ENCODE assay signal across 19 cellular contexts in genomic region chr3:49699281-49699723, GRCh38. TPM values are rescaled to one million over a fixed set of nuclear protein-coding genes. Genes with fewer than 3 reads are reported as not detected.
DNase-seq lines count a peak whose midpoint lies in the region; ATAC-seq, FAIRE-seq and TF ChIP-seq lines count a peak whose summit lies in the region.
"Had no signal": no experiment of that assay in that cellular context is flagged by ENCODE, and none has a peak within 500 bp of the region (broad histone marks: within the 10 kb centered on the region; RNA-seq: fewer than 3 reads in every experiment).

No MANE protein-coding gene starts in this region.

- H3K36me3 Mint-ChIP-seq in activated CD4-positive, alpha-beta memory T cell treated with anti-CD3 and anti-CD28 coated beads for 36 hours = peaks cover 2% of the 10 kb centered on the region
- H3K36me3 Mint-ChIP-seq: IgD-negative memory B cell had no signal

- no peak overlapping the region for H3K4me3 ChIP-seq in heart right ventricle
- H3K4me3 ChIP-seq in right cardiac atrium (ENCODE audit: low read length) = no peak overlapping the region
- no peak overlapping the region for H3K4me3 ChIP-seq in GM23248
- no peak overlapping the region for H3K4me3 ChIP-seq in kidney (ENCODE audit: low read length in 2 of 2)
- H3K4me3 ChIP-seq in skeletal muscle tissue (ENCODE audit: low read length in 3 of 3) = no peak overlapping the region
- H3K4me3 ChIP-seq in ascending aorta = no peak overlapping the region

- H3K9me3 Mint-ChIP-seq in activated CD4-positive, alpha-beta memory T cell treated with anti-CD3 and anti-CD28 coated beads for 36 hours = no peaks in the 10 kb centered on the region
- H3K9me3 Mint-ChIP-seq: CD4-positive, alpha-beta memory T cell; IgD-negative memory B cell had no signal

- H3K27me3 Mint-ChIP-seq in activated CD4-positive, alpha-beta memory T cell treated with anti-CD3 and anti-CD28 coated beads for 36 hours = no peaks in the 10 kb centered on the region
- H3K27me3 Mint-ChIP-seq: CD4-positive, alpha-beta memory T cell; IgD-negative memory B cell had no signal

- H2AFZ ChIP-seq in GM23248 = no peak overlapping the region

- H4K20me1 ChIP-seq in GM23248 (ENCODE audit: insufficient read depth) = no peaks in the 10 kb centered on the region; the same call in 1 of the 2 replicates

- CTCF ChIA-PET in activated CD4-positive, alpha-beta memory T cell treated with anti-CD3 and anti-CD28 coated beads for 36 hours (lab: Charles Lee) = no interaction called here

- peaks cover 6% of the 10 kb centered on the region; the same call in 1 of the 2 replicates for H3K79me2 ChIP-seq in GM23248 (ENCODE audit: insufficient read depth)

- no peak for TF ChIP-seq CTCF in heart right ventricle (IDR thresholded peaks at IDR 0.05)
- TF ChIP-seq CTCF in kidney (IDR thresholded peaks at IDR 0.05; ENCODE audit: borderline replicate concordance, extremely low read depth, insufficient read depth) = no peak
- TF ChIP-seq CTCF in ascending aorta (IDR thresholded peaks at IDR 0.05) = no peak

- no peak for DNase-seq in heart right ventricle
- DNase-seq in right cardiac atrium = no peak
- DNase-seq in GM23248 = peak; percentile 38
- DNase-seq in kidney = peak; percentile 64
- DNase-seq in activated CD4-positive, alpha-beta memory T cell treated with anti-CD3 and anti-CD28 coated beads for 36 hours = no peak
- no peak for DNase-seq in OCI-M1 (lab: John Stamatoyannopoulos, UW)
- no peak for DNase-seq in ascending aorta (ENCODE audit: low spot score in 2 of 2)
- DNase-seq: AML-193, DMS79 treated with DMSO at 0.1 percent for 48 hours, GF-D8, NCI-H1417, NCI-H2029, NCI-H510A treated with DMSO at 0.1 percent for 48 hours had no signal

- FAIRE-seq in kidney (lab: Jason Lieb, UNC) = no peak
- FAIRE-seq: A204.1, H54, RCC 7860 had no signal

- H3K4me2 ChIP-seq in GM23248 (ENCODE audit: unreplicated experiment) = no peak overlapping the region

- no peak overlapping the region for H3K27ac Mint-ChIP-seq in activated CD4-positive, alpha-beta memory T cell treated with anti-CD3 and anti-CD28 coated beads for 36 hours
- H3K27ac Mint-ChIP-seq: CD4-positive, alpha-beta memory T cell had no signal

- no peaks in the 10 kb centered on the region for H3F3A ChIP-seq in GM23248 (ENCODE audit: insufficient read depth)

- WGBS in heart right ventricle, 2 donors = 69 to 73% methylated on average over 10 of the region's 10 CpGs
- 70% methylated on average over 10 of the region's 10 CpGs for WGBS in right cardiac atrium
- 75 to 77% methylated on average over 10 of the region's 10 CpGs for WGBS in GM23248 (ENCODE audit: low coverage in 1 of 2, low lambda C conversion rate in 2 of 2, missing lambda C conversion rate in 2 of 2), 2 experiments

- ATAC-seq in heart right ventricle (peak in 4 of 8 donors; percentile 23 to 70 (median 53)), right cardiac atrium (no peak)

- intact Hi-C loops in heart right ventricle (cut with DNase I) (no loop called here), right cardiac atrium (cut with DNase I) (no loop called here), kidney (cut with DNase I) (no loop called here), ascending aorta (cut with DNase I) (no loop called here)
- intact Hi-C loops in activated CD4-positive, alpha-beta memory T cell treated with anti-CD3 and anti-CD28 coated beads for 36 hours (cut with micrococcal nuclease) = no loop called here

- no peaks in the 10 kb centered on the region for H3K27me3 ChIP-seq in heart right ventricle
- no peaks in the 10 kb centered on the region for H3K27me3 ChIP-seq in right cardiac atrium (ENCODE audit: control insufficient read depth, insufficient read depth)
- no peaks in the 10 kb centered on the region for H3K27me3 ChIP-seq in GM23248 (replicated peaks; ENCODE audit: insufficient read depth)
- H3K27me3 ChIP-seq in skeletal muscle tissue (ENCODE audit: control insufficient read depth in 3 of 3, insufficient read depth in 3 of 3, low read length in 3 of 3) = no peaks in the 10 kb centered on the region
- no peaks in the 10 kb centered on the region for H3K27me3 ChIP-seq in ascending aorta

- no peak overlapping the region for H3K4me3 Mint-ChIP-seq in activated CD4-positive, alpha-beta memory T cell treated with anti-CD3 and anti-CD28 coated beads for 36 hours
- H3K4me3 Mint-ChIP-seq: CD4-positive, alpha-beta memory T cell; IgD-negative memory B cell had no signal

- H3K9ac ChIP-seq in GM23248 (no peak overlapping the region), kidney (ENCODE audit: low read length in 2 of 2) (no peak overlapping the region), skeletal muscle tissue (ENCODE audit: low read depth in 1 of 3, low read length in 3 of 3) (peak overlapping the region in 1 of 3 donors; percentile 33)

- in situ Hi-C loops in GM23248 (cut with MboI) = no loop called here

- no peaks in the 10 kb centered on the region for H3K9me2 ChIP-seq in GM23248 (ENCODE audit: insufficient read depth)

- POLR2A ChIA-PET in activated CD4-positive, alpha-beta memory T cell treated with anti-CD3 and anti-CD28 coated beads for 36 hours (lab: Charles Lee) = no interaction called here

- H3K4me1 Mint-ChIP-seq in activated CD4-positive, alpha-beta memory T cell treated with anti-CD3 and anti-CD28 coated beads for 36 hours (ENCODE audit: low read depth) = no peaks in the 10 kb centered on the region
- H3K4me1 Mint-ChIP-seq: IgD-negative memory B cell had no signal

- H3K27ac ChIP-seq in heart right ventricle (peak overlapping the region in 6 of 10 donors; percentile 15 to 72 (median 66)), right cardiac atrium (ENCODE audit: low read length) (no peak overlapping the region), GM23248 (no peak overlapping the region), kidney (ENCODE audit: low read depth in 2 of 2, low read length in 2 of 2) (no peak overlapping the region), skeletal muscle tissue (ENCODE audit: low read depth, low read length) (peak overlapping the region; percentile 47), ascending aorta (no peak overlapping the region)

- no peaks in the 10 kb centered on the region for H3K9me3 ChIP-seq in heart right ventricle
- no peaks in the 10 kb centered on the region for H3K9me3 ChIP-seq in right cardiac atrium (ENCODE audit: control insufficient read depth, low read length)
- no peaks in the 10 kb centered on the region for H3K9me3 ChIP-seq in GM23248 (ENCODE audit: low read depth)
- H3K9me3 ChIP-seq in kidney (ENCODE audit: control insufficient read depth in 1 of 2, low read length in 2 of 2) = no peaks in the 10 kb centered on the region
- no peaks in the 10 kb centered on the region for H3K9me3 ChIP-seq in skeletal muscle tissue (ENCODE audit: control insufficient read depth in 3 of 3, low read length in 3 of 3)
- no peaks in the 10 kb centered on the region for H3K9me3 ChIP-seq in ascending aorta

- peaks cover 0 to 74% (median 18%) of the 10 kb centered on the region in 9 donors for H3K36me3 ChIP-seq in heart right ventricle
- no peaks in the 10 kb centered on the region for H3K36me3 ChIP-seq in GM23248 (ENCODE audit: low read depth)
- H3K36me3 ChIP-seq in kidney (ENCODE audit: control insufficient read depth in 1 of 2, insufficient read depth in 2 of 2, low read length in 2 of 2) = peaks cover 17 to 20% of the 10 kb centered on the region in 2 donors
- H3K36me3 ChIP-seq in skeletal muscle tissue (ENCODE audit: control insufficient read depth in 3 of 3, insufficient read depth in 3 of 3, low read length in 3 of 3) = peaks cover 59 to 69% (median 61%) of the 10 kb centered on the region in 3 donors
- peaks cover 45 to 56% of the 10 kb centered on the region in 2 donors for H3K36me3 ChIP-seq in ascending aorta

- H3K4me1 ChIP-seq in heart right ventricle (peaks cover 0 to 48% (median 4%) of the 10 kb centered on the region in 9 donors), right cardiac atrium (ENCODE audit: control insufficient read depth, insufficient read depth, low read length) (no peaks in the 10 kb centered on the region), GM23248 (ENCODE audit: insufficient read depth) (no peaks in the 10 kb centered on the region), kidney (ENCODE audit: control insufficient read depth in 1 of 2, insufficient read depth in 1 of 2, low read depth in 1 of 2, low read length in 2 of 2) (no peaks in the 10 kb centered on the region), skeletal muscle tissue (ENCODE audit: control insufficient read depth in 3 of 3, insufficient read depth in 3 of 3, low read length in 3 of 3) (peaks cover 33 to 79% (median 58%) of the 10 kb centered on the region in 3 donors), ascending aorta (no peaks in the 10 kb centered on the region)

RNA-seq across cellular contexts. Expression of gene RNF123, which starts 9.9 kb away (rescaled TPM):
- total RNA-seq in heart right ventricle (10 to 100 TPM; 41.5 to 61.8 (median 51.4) TPM), right cardiac atrium (10 to 100 TPM; 36.6 to 44.6 (median 41.8) TPM), kidney (43.7 TPM), skeletal muscle tissue (31.3 TPM), ascending aorta (33.1 TPM)
- polyA plus RNA-seq in heart right ventricle (10 to 100 TPM; 23.6 to 30.8 TPM), right cardiac atrium (24.4 TPM), GM23248 (2016; fragmentation: Nextera tagmentation; extraction: Ambion mirVana) (18.7 and 21.6 TPM in 2 replicates), kidney (ENCODE audit: insufficient read depth, low read depth, low replicate concordance) (41.7 TPM)
- 22.8 and 25.7 TPM in 2 replicates for total RNA-seq in GM23248 (2014; rRNA removed; shearing (Covaris generic))
- 10 to 100 TPM; 21.0 to 29.7 TPM for total RNA-seq in activated CD4-positive, alpha-beta memory T cell treated with anti-CD3 and anti-CD28 coated beads for 36 hours

RNA-seq across cellular contexts. Expression of gene MST1, which starts 10.0 kb away (rescaled TPM):
- total RNA-seq in heart right ventricle (1 to 10 TPM; 2.3 to 5.1 (median 3.8) TPM), right cardiac atrium (1 to 10 TPM; 3.5 to 7.5 (median 6.6) TPM), kidney (77.3 TPM), skeletal muscle tissue (1.6 TPM), ascending aorta (12.6 TPM)
- polyA plus RNA-seq in heart right ventricle (10 to 100 TPM in 1 of 2 donors, 1 to 10 TPM in 1; 3.3 to 16.0 TPM), right cardiac atrium (6.2 TPM), GM23248 (2016; fragmentation: Nextera tagmentation; extraction: Ambion mirVana) (2.5 and 3.0 TPM in 2 replicates), kidney (ENCODE audit: insufficient read depth, low read depth, low replicate concordance) (152 TPM)
- total RNA-seq in GM23248 (2014; rRNA removed; shearing (Covaris generic)) = 6.3 and 6.4 TPM in 2 replicates
- total RNA-seq in activated CD4-positive, alpha-beta memory T cell treated with anti-CD3 and anti-CD28 coated beads for 36 hours = 1 to 10 TPM; 8.1 to 8.2 TPM

RNA-seq across cellular contexts. Expression of gene AMIGO3, which starts 20.2 kb away (rescaled TPM):
- under 1 TPM in 2 of 10 donors, not detected in 8; 0.09 to 0.15 TPM for total RNA-seq in heart right ventricle
- polyA plus RNA-seq in heart right ventricle = 1 to 10 TPM; 1.8 to 2.1 TPM
- under 1 TPM in 1 of 4 donors, not detected in 3; 0.09 TPM for total RNA-seq in right cardiac atrium
- 0.57 TPM for polyA plus RNA-seq in right cardiac atrium
- 3.2 TPM in 1 of 2 replicates, not detected in the other for total RNA-seq in GM23248 (2014; rRNA removed; shearing (Covaris generic))
- polyA plus RNA-seq in GM23248 (2016; fragmentation: Nextera tagmentation; extraction: Ambion mirVana) = 0.18 and 0.25 TPM in 2 replicates
- total RNA-seq in kidney = not detected
- 0.73 TPM for polyA plus RNA-seq in kidney (ENCODE audit: insufficient read depth, low read depth, low replicate concordance)
- total RNA-seq in skeletal muscle tissue = under 0.01 TPM
- not detected for total RNA-seq in activated CD4-positive, alpha-beta memory T cell treated with anti-CD3 and anti-CD28 coated beads for 36 hours
- total RNA-seq in ascending aorta = 0.43 TPM
- total RNA-seq: CD4-positive, alpha-beta memory T cell had no signal
- polyA plus RNA-seq: CD4-positive, alpha-beta memory T cell had no signal

RNA-seq across cellular contexts. Expression of gene GMPPB, which starts 24.4 kb away (rescaled TPM):
- 10 to 100 TPM in 8 of 10 donors, 1 to 10 TPM in 2; 9.6 to 30.4 (median 12.9) TPM for total RNA-seq in heart right ventricle
- 10 to 100 TPM in 1 of 2 donors, 1 to 10 TPM in 1; 8.7 to 48.8 TPM for polyA plus RNA-seq in heart right ventricle
- total RNA-seq in right cardiac atrium = 10 to 100 TPM; 12.6 to 34.7 (median 19.6) TPM
- polyA plus RNA-seq in right cardiac atrium = 13.2 TPM
- total RNA-seq in GM23248 (2014; rRNA removed; shearing (Covaris generic)) = 36.2 and 37.8 TPM in 2 replicates
- polyA plus RNA-seq in GM23248 (2016; fragmentation: Nextera tagmentation; extraction: Ambion mirVana) = 22.8 and 24.1 TPM in 2 replicates
- 37.4 TPM for total RNA-seq in kidney
- 25.0 TPM for polyA plus RNA-seq in kidney (ENCODE audit: insufficient read depth, low read depth, low replicate concordance)
- 9.9 TPM for total RNA-seq in skeletal muscle tissue
- 10 to 100 TPM; 41.0 to 45.4 TPM for total RNA-seq in activated CD4-positive, alpha-beta memory T cell treated with anti-CD3 and anti-CD28 coated beads for 36 hours
- 16.4 TPM for total RNA-seq in ascending aorta

RNA-seq across cellular contexts. Expression of gene APEH, which starts 25.2 kb away (rescaled TPM):
- total RNA-seq in heart right ventricle = 100 to 1,000 TPM; 101 to 140 (median 110) TPM
- polyA plus RNA-seq in heart right ventricle = 10 to 100 TPM; 18.2 to 65.7 TPM
- 100 to 1,000 TPM in 1 of 4 donors, 10 to 100 TPM in 3; 75.7 to 110 (median 93.6) TPM for total RNA-seq in right cardiac atrium
- polyA plus RNA-seq in right cardiac atrium = 37.4 TPM
- 108 and 126 TPM in 2 replicates for total RNA-seq in GM23248 (2014; rRNA removed; shearing (Covaris generic))
- polyA plus RNA-seq in GM23248 (2016; fragmentation: Nextera tagmentation; extraction: Ambion mirVana) = 83.3 and 89.1 TPM in 2 replicates
- 143 TPM for total RNA-seq in kidney
- 138 TPM for polyA plus RNA-seq in kidney (ENCODE audit: insufficient read depth, low read depth, low replicate concordance)
- 75.2 TPM for total RNA-seq in skeletal muscle tissue
- total RNA-seq in activated CD4-positive, alpha-beta memory T cell treated with anti-CD3 and anti-CD28 coated beads for 36 hours = 100 to 1,000 TPM; 141 to 143 TPM
- total RNA-seq in ascending aorta = 79.5 TPM

Comparison
In these comparisons a context has a peak if more than half of its experiments do, and no peak if none do; other contexts are left out.
1. H3K27ac ChIP-seq: peak in heart right ventricle (6 of 10) and skeletal muscle tissue (single experiment); none in right cardiac atrium (single experiment), GM23248 (single experiment), kidney (0 of 2) and ascending aorta (0 of 2).
2. DNase-seq: peak in GM23248 (single experiment) and kidney (single experiment); none in heart right ventricle (0 of 2), right cardiac atrium (0 of 3), activated CD4-positive, alpha-beta memory T cell treated with anti-CD3 and anti-CD28 coated beads for 36 hours (single experiment), OCI-M1 (single experiment) and ascending aorta (0 of 2).